ENCODE assay signal across 9 cellular contexts in the genomic region with DNA sequence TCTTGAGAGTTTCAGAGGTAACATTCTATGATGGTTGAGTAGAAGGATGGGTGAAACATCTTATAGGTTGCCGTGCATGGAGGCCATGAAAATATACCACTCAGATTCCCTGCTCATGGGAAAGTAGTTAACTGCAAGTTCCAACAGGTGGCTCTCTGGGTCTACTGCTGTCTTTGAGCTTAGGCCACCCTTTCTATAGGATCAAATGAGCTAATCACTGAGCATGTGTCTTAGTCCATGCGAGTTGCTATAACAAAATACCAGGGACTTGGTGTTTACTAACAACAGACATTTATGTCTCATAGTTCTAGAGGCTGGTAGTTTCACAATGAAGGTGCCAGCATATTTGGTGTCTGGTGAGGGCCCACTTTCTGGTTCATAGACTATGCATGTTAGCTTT.
A peak's percentile ranks its signal among the peaks of the same experiment; 100 is the strongest.
DNase-seq lines count a peak whose midpoint lies in the region; ATAC-seq and TF ChIP-seq lines count a peak whose summit lies in the region.
"Had no signal": no experiment of that assay in that cellular context is flagged by ENCODE, and none has a peak within 500 bp of the region (broad histone marks: within the 10 kb centered on the region; RNA-seq: fewer than 3 reads in every experiment).

No MANE protein-coding gene starts in this region.

- H3K4me3 ChIP-seq in DOHH2 (ENCODE audit: low read length) (no peak overlapping the region), Loucy (ENCODE audit: low read length, poor library complexity, severe bottlenecking) (no peak overlapping the region), WERI-Rb-1 (ENCODE audit: low read depth, low read length) (no peak overlapping the region), gastrocnemius medialis (no peak overlapping the region)

- no peak overlapping the region for H3K9ac ChIP-seq in Loucy (ENCODE audit: low read depth, low read length, poor library complexity, severe bottlenecking)

- H3K36me3 ChIP-seq in DOHH2 (ENCODE audit: control insufficient read depth, low read length) (no peaks in the 10 kb centered on the region), Loucy (ENCODE audit: insufficient read depth, low read length) (no peaks in the 10 kb centered on the region), WERI-Rb-1 (no peaks in the 10 kb centered on the region), gastrocnemius medialis (no peaks in the 10 kb centered on the region)

- intact Hi-C loops in gastrocnemius medialis (cut with DNase I; ENCODE audit: low total_unique reads) = no loop called here

- H3K27me3 ChIP-seq in DOHH2 (ENCODE audit: control insufficient read depth, low read length) (no peaks in the 10 kb centered on the region), Loucy (ENCODE audit: insufficient read depth, low read length, poor library complexity, severe bottlenecking) (no peaks in the 10 kb centered on the region), WERI-Rb-1 (ENCODE audit: insufficient read depth, low read depth, severe bottlenecking) (no peaks in the 10 kb centered on the region), gastrocnemius medialis (no peaks in the 10 kb centered on the region)

- H3K9me3 ChIP-seq in DOHH2 (ENCODE audit: control insufficient read depth, insufficient read depth, low read length) = no peaks in the 10 kb centered on the region
- no peaks in the 10 kb centered on the region for H3K9me3 ChIP-seq in Loucy (ENCODE audit: insufficient read depth, low read depth, low read length)
- H3K9me3 ChIP-seq in WERI-Rb-1 (ENCODE audit: severe bottlenecking) = no peaks in the 10 kb centered on the region
- no peaks in the 10 kb centered on the region for H3K9me3 ChIP-seq in gastrocnemius medialis

- TF ChIP-seq CTCF in DOHH2 (IDR thresholded peaks at IDR 0.05; ENCODE audit: low read depth, low read length, poor library complexity, severe bottlenecking) (peak; percentile 29), Loucy (conservative IDR thresholded peaks at IDR 0.05; ENCODE audit: low read length) (peak; percentile 61), WERI-Rb-1 (IDR thresholded peaks at IDR 0.05; ENCODE audit: low read depth, low read length) (peak; percentile 43), gastrocnemius medialis (IDR thresholded peaks at IDR 0.05 in 4 of 5, conservative IDR thresholded peaks at IDR 0.05 in 1 of 5) (no peak)

- H3K27ac ChIP-seq in DOHH2 (ENCODE audit: low read depth, low read length) (no peak overlapping the region), WERI-Rb-1 (no peak overlapping the region), gastrocnemius medialis (no peak overlapping the region)

- H3F3A ChIP-seq in DOHH2 (ENCODE audit: control insufficient read depth, insufficient read depth) (no peaks in the 10 kb centered on the region), Loucy (ENCODE audit: low read depth) (no peaks in the 10 kb centered on the region)

- H3K4me1 ChIP-seq in DOHH2 (ENCODE audit: control insufficient read depth, low read length) = no peaks in the 10 kb centered on the region
- no peaks in the 10 kb centered on the region for H3K4me1 ChIP-seq in Loucy (ENCODE audit: insufficient read depth, low read length, poor library complexity, severe bottlenecking)
- H3K4me1 ChIP-seq in gastrocnemius medialis = no peaks in the 10 kb centered on the region

- ATAC-seq in GM21717 (IDR thresholded peaks at IDR 0.05; ENCODE audit: unreplicated experiment) (no peak), gastrocnemius medialis (no peak)

- no peaks in the 10 kb centered on the region for H3K9me2 ChIP-seq in DOHH2 (replicated peaks; ENCODE audit: control insufficient read depth, low read length)
- no peaks in the 10 kb centered on the region for H3K9me2 ChIP-seq in Loucy (replicated peaks; ENCODE audit: low read depth, low read length)

- H3K4me2 ChIP-seq in DOHH2 (ENCODE audit: low read length) (no peak overlapping the region), Loucy (ENCODE audit: low read depth, low read length, poor library complexity, severe bottlenecking) (no peak overlapping the region)

- TF ChIP-seq POLR2A in gastrocnemius medialis (IDR thresholded peaks at IDR 0.05) = no peak

- in situ Hi-C loops in gastrocnemius medialis (cut with MboI; ENCODE audit: low sequenced_read_pairs in 4 of 4) = no loop called here

- H3K79me2 ChIP-seq in DOHH2 (ENCODE audit: control insufficient read depth, low read length) = no peaks in the 10 kb centered on the region
- no peaks in the 10 kb centered on the region for H3K79me2 ChIP-seq in Loucy (ENCODE audit: insufficient read depth, low read length)

- DNase-seq in WERI-Rb-1 = peak; percentile 20
- DNase-seq in iPS-NIHi7 (ENCODE audit: extremely low spot score) = peak; percentile 37
- no peak for DNase-seq in putamen (ENCODE audit: low spot score)
- no peak for DNase-seq in gastrocnemius medialis
- no peak for DNase-seq in stimulated activated CD4-positive, alpha-beta T cell treated with anti-CD3 and anti-CD28 coated beads, Interleukin-4, amount 100 ng/mL, for 4 hours
- DNase-seq: activated B cell treated with CpG ODN at 0.5 μM for 24 hours had no signal

- H4K20me1 ChIP-seq in DOHH2 (ENCODE audit: control insufficient read depth, insufficient read depth, low read depth, low read length) (no peaks in the 10 kb centered on the region), Loucy (ENCODE audit: insufficient read depth, low read length, poor library complexity, severe bottlenecking) (no peaks in the 10 kb centered on the region)

- H2AFZ ChIP-seq in Loucy (ENCODE audit: low read length) = no peak overlapping the region

Comparison
In these comparisons a context has a peak if more than half of its experiments do, and no peak if none do; other contexts are left out.
1. CTCF ChIP-seq: peak in DOHH2 (single experiment), Loucy (single experiment) and WERI-Rb-1 (single experiment); none in gastrocnemius medialis (0 of 5).
2. DNase-seq: peak in WERI-Rb-1 (single experiment) and iPS-NIHi7 (single experiment); none in putamen (single experiment), gastrocnemius medialis (0 of 2) and stimulated activated CD4-positive, alpha-beta T cell treated with anti-CD3 and anti-CD28 coated beads, Interleukin-4, amount 100 ng/mL, for 4 hours (0 of 2).